In the genomic region with DNA sequence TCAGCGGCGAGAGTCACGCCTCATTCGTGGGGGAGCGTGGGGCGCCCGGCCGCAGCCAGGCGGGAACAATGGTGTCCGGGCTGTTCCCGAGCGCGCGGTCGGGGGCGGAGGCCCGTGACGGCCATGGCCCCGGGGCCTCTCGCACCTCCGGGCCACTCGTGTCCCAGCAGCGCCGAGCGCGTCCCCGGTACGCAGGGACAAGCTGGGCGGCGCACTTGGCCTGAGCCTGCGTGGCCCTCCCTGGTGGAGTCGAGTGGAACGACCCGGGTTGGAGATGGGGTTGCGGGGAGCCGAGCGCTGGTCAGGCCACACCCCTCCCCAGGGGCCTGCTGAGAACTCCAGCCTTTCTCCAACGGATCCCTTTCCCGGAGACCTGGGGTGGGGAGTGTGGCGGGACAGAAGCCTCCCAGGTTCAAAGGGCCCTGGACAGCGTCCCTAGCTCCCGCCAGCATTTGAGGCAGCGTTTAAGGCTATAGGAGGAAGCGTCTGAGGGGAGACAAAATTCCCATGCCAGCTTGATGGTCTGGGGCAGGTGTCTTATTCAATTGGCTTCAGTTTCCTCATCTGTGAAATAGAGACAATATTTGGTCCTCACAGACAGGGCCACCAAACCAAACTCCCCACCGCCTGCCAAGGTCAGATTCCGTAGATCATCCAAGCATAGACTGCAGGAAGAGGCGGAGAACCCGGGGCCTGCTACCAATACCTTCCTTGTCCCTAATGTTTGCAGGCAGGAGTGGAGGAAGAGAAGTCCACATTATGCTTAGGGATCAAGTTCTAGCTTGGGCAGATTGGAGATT, we compare ENCODE assay signal across 8 cellular contexts. TPM values are rescaled to one million over a fixed set of nuclear protein-coding genes. Genes with fewer than 3 reads are reported as not detected.
A peak's percentile ranks its signal among the peaks of the same experiment; 100 is the strongest.
DNase-seq lines count a peak whose midpoint lies in the region; ATAC-seq and TF ChIP-seq lines count a peak whose summit lies in the region.

No MANE protein-coding gene starts in this region.

- ATAC-seq in GM18867 (IDR thresholded peaks at IDR 0.05; ENCODE audit: unreplicated experiment) = peak; percentile 26
- ATAC-seq in HG03066 (IDR thresholded peaks at IDR 0.05; ENCODE audit: low read depth, unreplicated experiment) = peak; percentile 18
- ATAC-seq in heart left ventricle = peak in 3 of 4 donors; percentile 11 to 63 (median 58)

- no peaks in the 10 kb centered on the region for H3K4me1 ChIP-seq in BE2C
- H3K4me1 ChIP-seq in heart left ventricle = peaks cover 0 to 48% (median 25%) of the 10 kb centered on the region in 12 donors
- H3K4me1 ChIP-seq in parathyroid adenoma = no peaks in the 10 kb centered on the region

- peak overlapping the region; percentile 79 to 97 (median 94) for H3K27ac ChIP-seq in heart left ventricle
- peak overlapping the region; percentile 76 for H3K27ac ChIP-seq in parathyroid adenoma

- no peaks in the 10 kb centered on the region for H3K27me3 Mint-ChIP-seq in activated naive CD4-positive, alpha-beta T cell treated with anti-CD3 and anti-CD28 coated beads, Interleukin-2, amount 50 U/mL, for 24 hours

- DNase-seq in BE2C (peak; percentile 58), NOMO-1 treated with dmso at 0.1 percent for 144 hours (lab: John Stamatoyannopoulos, UW; ENCODE audit: unreplicated experiment) (peak; percentile 29), heart left ventricle (peak; percentile 65 to 84 (median 76)), middle frontal gyrus (ENCODE audit: extremely low spot score, low spot score) (no peak)

- H3K36me3 ChIP-seq in BE2C (no peaks in the 10 kb centered on the region), heart left ventricle (peaks cover 0 to 18% (median 11%) of the 10 kb centered on the region in 9 donors), parathyroid adenoma (ENCODE audit: control insufficient read depth, insufficient read depth, low read length) (no peaks in the 10 kb centered on the region)

- H3K4me3 Mint-ChIP-seq in activated naive CD4-positive, alpha-beta T cell treated with anti-CD3 and anti-CD28 coated beads, Interleukin-2, amount 50 U/mL, for 24 hours = peak overlapping the region; percentile 98

- intact Hi-C loops in heart left ventricle (cut with DNase I) = loop anchor here in 8 of 10 donors (1.0 to 10.0 kb wide), 7 partner anchors 49 to 2001 kb away; a partner anchor contains a TSS

- peak overlapping the region; percentile 82 for H3K4me2 ChIP-seq in parathyroid adenoma (ENCODE audit: low read length)

- H3K79me2 ChIP-seq in parathyroid adenoma = peaks cover 13% of the 10 kb centered on the region

- no peak for TF ChIP-seq CTCF in BE2C (IDR thresholded peaks at IDR 0.05; ENCODE audit: low read depth, low read length)
- TF ChIP-seq CTCF in heart left ventricle (IDR thresholded peaks at IDR 0.05) = peak in 5 of 12 donors; percentile 19 to 39 (median 22)
- TF ChIP-seq CTCF in parathyroid adenoma (IDR thresholded peaks at IDR 0.05) = no peak

- no peak for TF ChIP-seq POLR2A in heart left ventricle (IDR thresholded peaks at IDR 0.05)

- H3K4me3 ChIP-seq in BE2C (ENCODE audit: low read depth, low read length) (peak overlapping the region; percentile 73), heart left ventricle (peak overlapping the region; percentile 64 to 99 (median 90)), parathyroid adenoma (ENCODE audit: low read depth, low read length) (peak overlapping the region; percentile 84)

- peaks cover 7% of the 10 kb centered on the region for H3K36me3 Mint-ChIP-seq in activated naive CD4-positive, alpha-beta T cell treated with anti-CD3 and anti-CD28 coated beads, Interleukin-2, amount 50 U/mL, for 24 hours

- peak overlapping the region; percentile 89 for H3K27ac Mint-ChIP-seq in activated naive CD4-positive, alpha-beta T cell treated with anti-CD3 and anti-CD28 coated beads, Interleukin-2, amount 50 U/mL, for 24 hours

- 3 to 5% (median 3%) methylated on average over 26 to 48 of the region's 48 CpGs for WGBS in heart left ventricle, 4 donors

- no peaks in the 10 kb centered on the region for H3K27me3 ChIP-seq in BE2C
- H3K27me3 ChIP-seq in heart left ventricle = no peaks in the 10 kb centered on the region
- H3K27me3 ChIP-seq in parathyroid adenoma (ENCODE audit: control insufficient read depth, insufficient read depth, low read length) = no peaks in the 10 kb centered on the region

- peak overlapping the region; percentile 73 for H2AFZ ChIP-seq in parathyroid adenoma

- H3K4me1 Mint-ChIP-seq in activated naive CD4-positive, alpha-beta T cell treated with anti-CD3 and anti-CD28 coated beads, Interleukin-2, amount 50 U/mL, for 24 hours = peaks cover 56% of the 10 kb centered on the region

- H3K9me3 Mint-ChIP-seq in activated naive CD4-positive, alpha-beta T cell treated with anti-CD3 and anti-CD28 coated beads, Interleukin-2, amount 50 U/mL, for 24 hours = no peaks in the 10 kb centered on the region

- no peaks in the 10 kb centered on the region for H3K9me3 ChIP-seq in BE2C
- peaks cover 0 to 4% (median 0%) of the 10 kb centered on the region in 12 donors for H3K9me3 ChIP-seq in heart left ventricle
- no peaks in the 10 kb centered on the region for H3K9me3 ChIP-seq in parathyroid adenoma (ENCODE audit: control insufficient read depth, low read length)

- peak overlapping the region; percentile 46 for H3K9ac ChIP-seq in parathyroid adenoma

RNA-seq across cellular contexts. Expression of a gene that starts 0.5 kb away (rescaled TPM):
- 30.1 TPM for polyA plus RNA-seq in BE2C (2012; ENCODE audit: insufficient read depth, insufficient read length, low read depth)
- 100 to 1,000 TPM in 1 of 9 donors, 10 to 100 TPM in 8; 38.3 to 162 (median 76.3) TPM for total RNA-seq in heart left ventricle
- 10 to 100 TPM; 50.1 to 90.4 TPM for polyA plus RNA-seq in heart left ventricle

RNA-seq across cellular contexts. Expression of a gene that starts 37.6 kb away (rescaled TPM):
- not detected for polyA plus RNA-seq in BE2C (2012; ENCODE audit: insufficient read depth, insufficient read length, low read depth)
- not detected for total RNA-seq in heart left ventricle
- polyA plus RNA-seq in heart left ventricle = under 1 TPM in 1 of 2 donors, not detected in 1; 0.03 TPM

RNA-seq across cellular contexts. Expression of a gene that starts 39.6 kb away (rescaled TPM):
- polyA plus RNA-seq in BE2C (2012; ENCODE audit: insufficient read depth, insufficient read length, low read depth) = not detected
- total RNA-seq in heart left ventricle = 10 to 100 TPM in 3 of 9 donors, 1 to 10 TPM in 6; 1.3 to 13.6 (median 6.3) TPM
- polyA plus RNA-seq in heart left ventricle = 10 to 100 TPM in 1 of 2 donors, 1 to 10 TPM in 1; 1.9 to 14.2 TPM
